In genomic region chr10:79505328-79505727, GRCh38 we compare ENCODE assay signal across 5 cellular contexts. TPM values are rescaled to one million over a fixed set of nuclear protein-coding genes. Genes with fewer than 3 reads are reported as not detected.
"Had no signal": no experiment of that assay in that cellular context is flagged by ENCODE, and none has a peak within 500 bp of the region (broad histone marks: within the 10 kb centered on the region; RNA-seq: fewer than 3 reads in every experiment).

No MANE protein-coding gene starts in this region.

RNA-seq across cellular contexts. Expression of gene SFTPA2, which starts 54.9 kb away (rescaled TPM):
- total RNA-seq: activated CD8-positive, alpha-beta T cell treated with anti-CD3 and anti-CD28 coated beads for 36 hours; activated naive CD8-positive, alpha-beta T cell treated with anti-CD3 and anti-CD28 coated beads, Interleukin-2, amount 10 ng/mL, durations not matched to agents 7 days and 5 days; PC-9; T-helper 2 cell treated with Interferon-gamma antibody and Interleukin-4, amounts not matched to agents 100 ng/mL and 5 ng/mL, for 36 hours had no signal
- polyA plus RNA-seq: K562 had no signal
